ENCODE assay signal across 14 cellular contexts in the genomic region with DNA sequence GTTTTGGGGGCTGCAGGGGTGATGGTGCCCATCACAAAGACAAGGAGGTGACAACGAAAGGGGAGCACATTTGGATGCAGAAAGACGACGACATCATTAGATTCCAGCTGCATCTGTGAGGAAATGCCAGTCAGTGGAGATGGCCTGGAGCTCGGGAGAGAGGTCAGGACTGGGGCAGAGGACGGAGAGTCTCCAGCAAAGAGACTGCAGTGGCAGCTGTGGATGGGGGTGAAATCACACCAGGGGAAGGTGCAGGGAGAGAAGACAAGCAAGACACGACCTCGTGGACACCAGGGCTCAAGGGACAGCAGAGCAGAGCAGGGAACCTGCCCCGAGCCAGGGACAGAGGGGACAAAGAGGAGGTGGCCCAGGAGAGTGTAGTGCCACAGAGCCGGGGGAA.
DNase-seq lines count a peak whose midpoint lies in the region; ATAC-seq, FAIRE-seq and TF ChIP-seq lines count a peak whose summit lies in the region.
"Had no signal": no experiment of that assay in that cellular context is flagged by ENCODE, and none has a peak within 500 bp of the region (broad histone marks: within the 10 kb centered on the region; RNA-seq: fewer than 3 reads in every experiment).

No MANE protein-coding gene starts in this region.

- H2AFZ ChIP-seq in endothelial cell of umbilical vein (ENCODE audit: low read depth, low read length) (no peak overlapping the region), trophoblast cell (ENCODE audit: insufficient read depth, low read length, poor library complexity) (no peak overlapping the region)

- peaks cover 4% of the 10 kb centered on the region for H3K79me1 ChIP-seq in trophoblast cell (ENCODE audit: low read length)

- no peak overlapping the region for H3K4me3 ChIP-seq in BLaER1
- no peak overlapping the region for H3K4me3 ChIP-seq in endothelial cell of umbilical vein (replicated peaks in 1 of 3; ENCODE audit: insufficient read depth in 1 of 3, low read depth in 1 of 3, low read length in 3 of 3)
- no peak overlapping the region for H3K4me3 ChIP-seq in trophoblast cell (ENCODE audit: low read depth, low read length)

- CTCF ChIA-PET in endothelial cell of umbilical vein (lab: Charles Lee): interaction anchor here (1.0 to 4.8 kb wide), 6 partner anchors 11 to 306 kb away, joined by 3 to 65 read pairs (median 3); no protein-coding TSS in a partner anchor

- H4K20me1 ChIP-seq in BLaER1: no peaks in the 10 kb centered on the region
- no peaks in the 10 kb centered on the region for H4K20me1 ChIP-seq in endothelial cell of umbilical vein (replicated peaks; ENCODE audit: control insufficient read depth, extremely low read depth, insufficient read depth, low read length)

- ATAC-seq in stimulated activated memory B cell treated with anti-CD40 and anti-IgM and Interleukin-4, amounts not matched to agents 10 μg/mL and 1 μg/mL and 100 μg/mL, for 72 hours: no peak
- ATAC-seq in HG03135 (IDR thresholded peaks at IDR 0.05; ENCODE audit: unreplicated experiment) (no peak), GM21360 (IDR thresholded peaks at IDR 0.05; ENCODE audit: unreplicated experiment) (no peak)
- ATAC-seq: HepG2 had no signal

- H3K79me2 ChIP-seq in endothelial cell of umbilical vein (ENCODE audit: control insufficient read depth, insufficient read depth, low read length): peaks cover 37% of the 10 kb centered on the region
- H3K79me2 ChIP-seq in trophoblast cell (ENCODE audit: control insufficient read depth, insufficient read depth, low read length, poor library complexity): no peaks in the 10 kb centered on the region

- TF ChIP-seq POLR2A in endothelial cell of umbilical vein (IDR thresholded peaks at IDR 0.05; ENCODE audit: low read depth, low read length): no peak

- no peak overlapping the region for H3K4ac ChIP-seq in trophoblast cell (ENCODE audit: low read depth, low read length)

- H3K9me1 ChIP-seq in endothelial cell of umbilical vein (replicated peaks; ENCODE audit: control insufficient read depth, extremely low read depth, insufficient read depth, low read length): no peaks in the 10 kb centered on the region

- no peak overlapping the region for H4K8ac ChIP-seq in trophoblast cell (ENCODE audit: low read depth, low read length)

- dilution Hi-C loops in endothelial cell of umbilical vein (cut with MboI; ENCODE audit: extremely low pct_ligation_motif_present, low sequenced_read_pairs): no loop called here

- no peak overlapping the region for H3K23ac ChIP-seq in trophoblast cell (ENCODE audit: low read length)

- H3K27ac Mint-ChIP-seq in stimulated activated memory B cell treated with anti-CD40 and anti-IgM and Interleukin-4, amounts not matched to agents 10 μg/mL and 1 μg/mL and 100 μg/mL, for 72 hours: no peak overlapping the region

- no peak overlapping the region for H2BK12ac ChIP-seq in trophoblast cell (ENCODE audit: low read length)

- H3K4me3 Mint-ChIP-seq in stimulated activated memory B cell treated with anti-CD40 and anti-IgM and Interleukin-4, amounts not matched to agents 10 μg/mL and 1 μg/mL and 100 μg/mL, for 72 hours: no peak overlapping the region

- H3K14ac ChIP-seq in trophoblast cell (ENCODE audit: low read length): no peak overlapping the region

- no peak overlapping the region for H3K18ac ChIP-seq in trophoblast cell (ENCODE audit: low read length)

- no peak overlapping the region for H4K12ac ChIP-seq in trophoblast cell (ENCODE audit: low read depth, low read length)

- DNase-seq in LHCN-M2 (ENCODE audit: low read depth) (peak; percentile 47), endothelial cell of umbilical vein (ENCODE audit: low read depth, low spot score) (no peak), trophoblast cell (no peak), SK-N-DZ (ENCODE audit: low spot score) (no peak)
- DNase-seq: NCI-H1092 treated with DMSO at 0.1 percent for 48 hours, NCI-H1694, NCI-H510A treated with DMSO at 0.1 percent for 48 hours, NCI-H82 had no signal

- TF ChIP-seq CTCF in endothelial cell of umbilical vein (IDR thresholded peaks at IDR 0.05; ENCODE audit: extremely low read depth in 1 of 2, insufficient read depth in 1 of 2, low read depth in 1 of 2, low read length in 2 of 2): no peak

- H3K36me3 ChIP-seq in BLaER1 (no peaks in the 10 kb centered on the region), endothelial cell of umbilical vein (ENCODE audit: control insufficient read depth in 2 of 2, extremely low read depth in 1 of 2, insufficient read depth in 2 of 2, low read length in 2 of 2) (peaks cover 18 to 21% of the 10 kb centered on the region in 2 experiments), trophoblast cell (ENCODE audit: control insufficient read depth in 1 of 2, insufficient read depth in 2 of 2, low read length in 2 of 2) (peaks cover 5 to 8% of the 10 kb centered on the region in 2 experiments)

- H2AK5ac ChIP-seq in trophoblast cell (ENCODE audit: low read length): no peak overlapping the region

- H3K36me3 Mint-ChIP-seq in stimulated activated memory B cell treated with anti-CD40 and anti-IgM and Interleukin-4, amounts not matched to agents 10 μg/mL and 1 μg/mL and 100 μg/mL, for 72 hours: no peaks in the 10 kb centered on the region

- WGBS in trophoblast cell (ENCODE audit: extremely low coverage, insufficient coverage, insufficient read length): no CpG with 5 or more reads among the region's 9 CpGs

- 0 out of 2 replicates have a peak overlapping the region, but pooled peaks have one; percentile 24 for H3K4me2 ChIP-seq in BLaER1
- no peak overlapping the region for H3K4me2 ChIP-seq in endothelial cell of umbilical vein (ENCODE audit: insufficient read depth, low read length)
- H3K4me2 ChIP-seq in trophoblast cell (ENCODE audit: low read length): no peak overlapping the region
- H3K4me2 ChIP-seq: KMS-11 had no signal

- H3K4me1 Mint-ChIP-seq in stimulated activated memory B cell treated with anti-CD40 and anti-IgM and Interleukin-4, amounts not matched to agents 10 μg/mL and 1 μg/mL and 100 μg/mL, for 72 hours: peaks cover 21% of the 10 kb centered on the region

- H3K27me3 Mint-ChIP-seq in stimulated activated memory B cell treated with anti-CD40 and anti-IgM and Interleukin-4, amounts not matched to agents 10 μg/mL and 1 μg/mL and 100 μg/mL, for 72 hours: no peaks in the 10 kb centered on the region

- FAIRE-seq in endothelial cell of umbilical vein (lab: Jason Lieb, UNC): no peak
- FAIRE-seq: HepG2 had no signal

- H2BK5ac ChIP-seq in trophoblast cell (ENCODE audit: low read depth, low read length, poor library complexity): no peak overlapping the region

- H3K27ac ChIP-seq in BLaER1 (no peak overlapping the region), endothelial cell of umbilical vein (ENCODE audit: insufficient read depth, low read depth, low read length) (peak overlapping the region; percentile 38), trophoblast cell (ENCODE audit: low read depth, low read length) (no peak overlapping the region)
- H3K27ac ChIP-seq: KMS-11 had no signal

- H2BK120ac ChIP-seq in trophoblast cell (ENCODE audit: insufficient read depth, low read length, poor library complexity): no peak overlapping the region

- H3K9ac ChIP-seq in BLaER1 (no peak overlapping the region), endothelial cell of umbilical vein (replicated peaks; ENCODE audit: extremely low read depth, insufficient read depth, low read length) (no peak overlapping the region), trophoblast cell (ENCODE audit: low read length) (no peak overlapping the region)
- H3K9ac ChIP-seq: KMS-11 had no signal

- peaks cover 46% of the 10 kb centered on the region for H3K4me1 ChIP-seq in BLaER1
- H3K4me1 ChIP-seq in endothelial cell of umbilical vein (ENCODE audit: control insufficient read depth, extremely low read depth, insufficient read depth, low read length): peaks cover 59% of the 10 kb centered on the region
- peaks cover 4 to 5% of the 10 kb centered on the region in 2 experiments for H3K4me1 ChIP-seq in trophoblast cell (ENCODE audit: control insufficient read depth in 1 of 2, insufficient read depth in 2 of 2, low read length in 2 of 2)

- peak overlapping the region; percentile 3 for H4K91ac ChIP-seq in trophoblast cell (ENCODE audit: low read depth, low read length)

- intact Hi-C loops in endothelial cell of umbilical vein (cut with micrococcal nuclease): no loop called here

- H3K9me3 ChIP-seq in BLaER1: no peaks in the 10 kb centered on the region
- H3K9me3 ChIP-seq in endothelial cell of umbilical vein (replicated peaks; ENCODE audit: control insufficient read depth, insufficient read depth, low read length): no peaks in the 10 kb centered on the region
- H3K9me3 ChIP-seq in trophoblast cell (ENCODE audit: insufficient read depth, low read depth, low read length): no peaks in the 10 kb centered on the region

- no TSS peak for BruUV-seq in endothelial cell of umbilical vein (replicated peaks; lab: Mats Ljungman, UMichigan)

- POLR2A ChIA-PET in endothelial cell of umbilical vein (lab: Charles Lee): no interaction called here

- H3K27me3 ChIP-seq in BLaER1 (no peaks in the 10 kb centered on the region), endothelial cell of umbilical vein (ENCODE audit: control insufficient read depth in 2 of 2, insufficient read depth in 2 of 2, low read length in 2 of 2) (no peaks in the 10 kb centered on the region), trophoblast cell (ENCODE audit: insufficient read depth, low read length) (no peaks in the 10 kb centered on the region)

- H3K9me3 Mint-ChIP-seq in stimulated activated memory B cell treated with anti-CD40 and anti-IgM and Interleukin-4, amounts not matched to agents 10 μg/mL and 1 μg/mL and 100 μg/mL, for 72 hours: no peaks in the 10 kb centered on the region

TF ChIP-seq in endothelial cell of umbilical vein, 7 proteins besides CTCF, POLR2A, EP300 and RAD21:
- TF ChIP-seq JUN (IDR thresholded peaks at IDR 0.05; ENCODE audit: borderline replicate concordance, insufficient read depth, insufficient read length, low read depth): no peak
- TF ChIP-seq, protein P1, sequence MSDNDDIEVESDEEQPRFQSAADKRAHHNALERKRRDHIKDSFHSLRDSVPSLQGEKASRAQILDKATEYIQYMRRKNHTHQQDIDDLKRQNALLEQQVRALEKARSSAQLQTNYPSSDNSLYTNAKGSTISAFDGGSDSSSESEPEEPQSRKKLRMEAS (IDR thresholded peaks at IDR 0.05; ENCODE audit: insufficient read depth, insufficient read length): no peak
- TF ChIP-seq FOS (IDR thresholded peaks at IDR 0.05; ENCODE audit: borderline replicate concordance, insufficient read depth, low read length): no peak
- no peak for TF ChIP-seq MYC (IDR thresholded peaks at IDR 0.05; ENCODE audit: low read depth, low read length)
- no peak for TF ChIP-seq GATA2 (IDR thresholded peaks at IDR 0.05; ENCODE audit: insufficient read depth, insufficient read length, low read depth, low read length)
- TF ChIP-seq POLR2AphosphoS5 (IDR thresholded peaks at IDR 0.05; ENCODE audit: insufficient read depth, low read depth, low read length): no peak
- TF ChIP-seq EZH2 (IDR thresholded peaks at IDR 0.05; ENCODE audit: borderline replicate concordance, low read depth, low read length, severe bottlenecking): no peak
